In the genomic region with DNA sequence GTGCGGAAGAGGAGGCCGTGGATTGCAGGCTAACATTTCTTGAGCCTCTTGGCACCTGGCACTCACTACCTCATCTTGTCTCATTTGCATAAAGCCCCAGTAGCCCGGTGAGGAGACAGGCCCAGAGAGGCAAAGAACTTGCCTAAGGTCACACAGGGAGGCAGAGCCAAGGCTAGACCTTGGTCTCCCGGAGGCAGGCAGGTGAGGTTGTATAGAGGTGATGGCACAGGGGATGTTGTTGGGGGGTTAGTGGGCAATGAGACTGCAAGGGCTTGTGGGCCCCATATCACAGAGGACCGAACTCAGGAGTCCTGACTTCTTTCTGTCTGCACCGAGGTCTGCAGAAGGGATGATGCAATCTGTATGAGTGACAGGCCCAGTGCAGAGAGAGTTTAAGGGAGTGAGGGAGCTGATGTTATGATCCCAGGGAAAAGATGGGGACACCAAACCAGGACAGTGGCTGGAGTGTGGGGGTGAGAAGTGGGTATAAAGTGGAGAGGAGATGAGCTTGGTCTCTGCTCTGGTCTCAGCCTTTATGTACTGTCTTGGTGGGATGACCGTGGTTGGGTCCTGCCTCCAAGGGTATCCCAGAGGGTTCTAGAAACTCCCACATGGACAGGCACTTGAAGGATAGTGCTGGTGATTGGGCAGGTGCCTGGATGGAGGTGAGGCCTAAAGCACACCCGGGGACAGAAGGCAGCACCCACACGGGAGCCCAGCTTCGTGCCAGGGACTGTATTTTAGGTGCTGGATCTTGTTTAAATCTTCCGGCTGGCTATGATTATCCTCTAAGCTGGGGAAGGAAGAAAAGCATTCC, we compare ENCODE assay signal across 1 cellular context.
A peak's percentile ranks its signal among the peaks of the same experiment; 100 is the strongest.
TF ChIP-seq lines count a peak whose summit lies in the region.

No MANE protein-coding gene starts in this region.

TF ChIP-seq in K562, 482 proteins besides CTCF, POLR2A, EP300 and RAD21 (continued from another document and continues in another):
- TF ChIP-seq LCOR (CRISPR knock-in tag; IDR thresholded peaks at IDR 0.05) (no peak), TFAM (CRISPR knock-in tag; conservative IDR thresholded peaks at IDR 0.05) (no peak), SIX5 (IDR thresholded peaks at IDR 0.05; ENCODE audit: borderline replicate concordance in 1 of 2, insufficient read depth in 1 of 2, low read depth in 1 of 2, low read length in 2 of 2) (no peak), ZNF282 (CRISPR knock-in tag; IDR thresholded peaks at IDR 0.05) (no peak), RAD51 (IDR thresholded peaks at IDR 0.05; ENCODE audit: borderline replicate concordance, low read depth) (no peak), HDAC8 (tag; IDR thresholded peaks at IDR 0.05) (no peak), MTA2 (IDR thresholded peaks at IDR 0.05; ENCODE audit: low read depth) (no peak), ATF7 (IDR thresholded peaks at IDR 0.05) (peak; percentile 83), SMARCC2 (IDR thresholded peaks at IDR 0.05; ENCODE audit: low read depth) (no peak), KLF16 (IDR thresholded peaks at IDR 0.05) (no peak), IFI16 (CRISPR knock-in tag; IDR thresholded peaks at IDR 0.05) (no peak), BRF1 (IDR thresholded peaks at IDR 0.05; ENCODE audit: borderline replicate concordance, extremely low read depth, insufficient read length) (no peak), HDAC2 (IDR thresholded peaks at IDR 0.05) (peak; percentile 91), ARHGAP35 (IDR thresholded peaks at IDR 0.05; ENCODE audit: partially characterized antibody) (no peak), FOXM1 (IDR thresholded peaks at IDR 0.05; ENCODE audit: low read depth) (no peak), FOXM1 (CRISPR knock-in tag; IDR thresholded peaks at IDR 0.05; ENCODE audit: low read depth) (no peak), CSDE1 (IDR thresholded peaks at IDR 0.05) (no peak), EWSR1 (IDR thresholded peaks at IDR 0.05; ENCODE audit: borderline replicate concordance, low read depth, partially characterized antibody) (no peak), ZSCAN29 (IDR thresholded peaks at IDR 0.05) (no peak), ZNF785 (CRISPR knock-in tag; IDR thresholded peaks at IDR 0.05) (no peak), TBP (optimal IDR thresholded peaks at IDR 0.05; ENCODE audit: low read depth, low read length) (no peak), JUND (IDR thresholded peaks at IDR 0.05; ENCODE audit: borderline replicate concordance, low read depth, low read length) (peak; percentile 77), JUND (tag; IDR thresholded peaks at IDR 0.05; ENCODE audit: borderline replicate concordance, low read depth, low read length) (peak; percentile 56; the same call in 1 of the 3 replicates), ZBTB7A (IDR thresholded peaks at IDR 0.05; ENCODE audit: borderline replicate concordance, control insufficient read depth, low read depth, low read length) (no peak), GATAD2B (IDR thresholded peaks at IDR 0.05; ENCODE audit: borderline replicate concordance) (no peak), TARDBP (IDR thresholded peaks at IDR 0.05) (no peak)
- TF ChIP-seq, protein P1, sequence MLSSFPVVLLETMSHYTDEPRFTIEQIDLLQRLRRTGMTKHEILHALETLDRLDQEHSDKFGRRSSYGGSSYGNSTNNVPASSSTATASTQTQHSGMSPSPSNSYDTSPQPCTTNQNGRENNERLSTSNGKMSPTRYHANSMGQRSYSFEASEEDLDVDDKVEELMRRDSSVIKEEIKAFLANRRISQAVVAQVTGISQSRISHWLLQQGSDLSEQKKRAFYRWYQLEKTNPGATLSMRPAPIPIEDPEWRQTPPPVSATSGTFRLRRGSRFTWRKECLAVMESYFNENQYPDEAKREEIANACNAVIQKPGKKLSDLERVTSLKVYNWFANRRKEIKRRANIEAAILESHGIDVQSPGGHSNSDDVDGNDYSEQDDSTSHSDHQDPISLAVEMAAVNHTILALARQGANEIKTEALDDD (IDR thresholded peaks at IDR 0.05), result no peak
- TF ChIP-seq, protein P2, sequence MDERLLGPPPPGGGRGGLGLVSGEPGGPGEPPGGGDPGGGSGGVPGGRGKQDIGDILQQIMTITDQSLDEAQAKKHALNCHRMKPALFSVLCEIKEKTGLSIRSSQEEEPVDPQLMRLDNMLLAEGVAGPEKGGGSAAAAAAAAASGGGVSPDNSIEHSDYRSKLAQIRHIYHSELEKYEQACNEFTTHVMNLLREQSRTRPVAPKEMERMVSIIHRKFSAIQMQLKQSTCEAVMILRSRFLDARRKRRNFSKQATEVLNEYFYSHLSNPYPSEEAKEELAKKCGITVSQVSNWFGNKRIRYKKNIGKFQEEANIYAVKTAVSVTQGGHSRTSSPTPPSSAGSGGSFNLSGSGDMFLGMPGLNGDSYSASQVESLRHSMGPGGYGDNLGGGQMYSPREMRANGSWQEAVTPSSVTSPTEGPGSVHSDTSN (CRISPR knock-in tag; IDR thresholded peaks at IDR 0.05; ENCODE audit: low read depth), result peak; percentile 87
- TF ChIP-seq, protein P2 (tag; conservative IDR thresholded peaks at IDR 0.05; ENCODE audit: low read depth), result peak; percentile 91
- TF ChIP-seq, protein P3, sequence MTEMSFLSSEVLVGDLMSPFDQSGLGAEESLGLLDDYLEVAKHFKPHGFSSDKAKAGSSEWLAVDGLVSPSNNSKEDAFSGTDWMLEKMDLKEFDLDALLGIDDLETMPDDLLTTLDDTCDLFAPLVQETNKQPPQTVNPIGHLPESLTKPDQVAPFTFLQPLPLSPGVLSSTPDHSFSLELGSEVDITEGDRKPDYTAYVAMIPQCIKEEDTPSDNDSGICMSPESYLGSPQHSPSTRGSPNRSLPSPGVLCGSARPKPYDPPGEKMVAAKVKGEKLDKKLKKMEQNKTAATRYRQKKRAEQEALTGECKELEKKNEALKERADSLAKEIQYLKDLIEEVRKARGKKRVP (CRISPR knock-in tag; IDR thresholded peaks at IDR 0.05), result peak; percentile 93
- TF ChIP-seq, protein P4, sequence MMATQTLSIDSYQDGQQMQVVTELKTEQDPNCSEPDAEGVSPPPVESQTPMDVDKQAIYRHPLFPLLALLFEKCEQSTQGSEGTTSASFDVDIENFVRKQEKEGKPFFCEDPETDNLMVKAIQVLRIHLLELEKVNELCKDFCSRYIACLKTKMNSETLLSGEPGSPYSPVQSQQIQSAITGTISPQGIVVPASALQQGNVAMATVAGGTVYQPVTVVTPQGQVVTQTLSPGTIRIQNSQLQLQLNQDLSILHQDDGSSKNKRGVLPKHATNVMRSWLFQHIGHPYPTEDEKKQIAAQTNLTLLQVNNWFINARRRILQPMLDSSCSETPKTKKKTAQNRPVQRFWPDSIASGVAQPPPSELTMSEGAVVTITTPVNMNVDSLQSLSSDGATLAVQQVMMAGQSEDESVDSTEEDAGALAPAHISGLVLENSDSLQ (IDR thresholded peaks at IDR 0.05), result peak; percentile 98
- TF ChIP-seq, protein P5, sequence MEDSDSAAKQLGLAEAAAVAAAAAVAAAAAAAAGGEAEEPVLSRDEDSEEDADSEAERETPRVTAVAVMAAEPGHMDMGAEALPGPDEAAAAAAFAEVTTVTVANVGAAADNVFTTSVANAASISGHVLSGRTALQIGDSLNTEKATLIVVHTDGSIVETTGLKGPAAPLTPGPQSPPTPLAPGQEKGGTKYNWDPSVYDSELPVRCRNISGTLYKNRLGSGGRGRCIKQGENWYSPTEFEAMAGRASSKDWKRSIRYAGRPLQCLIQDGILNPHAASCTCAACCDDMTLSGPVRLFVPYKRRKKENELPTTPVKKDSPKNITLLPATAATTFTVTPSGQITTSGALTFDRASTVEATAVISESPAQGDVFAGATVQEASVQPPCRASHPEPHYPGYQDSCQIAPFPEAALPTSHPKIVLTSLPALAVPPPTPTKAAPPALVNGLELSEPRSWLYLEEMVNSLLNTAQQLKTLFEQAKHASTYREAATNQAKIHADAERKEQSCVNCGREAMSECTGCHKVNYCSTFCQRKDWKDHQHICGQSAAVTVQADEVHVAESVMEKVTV (CRISPR knock-in tag; IDR thresholded peaks at IDR 0.05), result no peak
- TF ChIP-seq, protein P6, sequence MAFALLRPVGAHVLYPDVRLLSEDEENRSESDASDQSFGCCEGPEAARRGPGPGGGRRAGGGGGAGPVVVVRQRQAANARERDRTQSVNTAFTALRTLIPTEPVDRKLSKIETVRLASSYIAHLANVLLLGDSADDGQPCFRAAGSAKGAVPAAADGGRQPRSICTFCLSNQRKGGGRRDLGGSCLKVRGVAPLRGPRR (CRISPR knock-in tag; IDR thresholded peaks at IDR 0.05), result no peak
- TF ChIP-seq, protein P7, sequence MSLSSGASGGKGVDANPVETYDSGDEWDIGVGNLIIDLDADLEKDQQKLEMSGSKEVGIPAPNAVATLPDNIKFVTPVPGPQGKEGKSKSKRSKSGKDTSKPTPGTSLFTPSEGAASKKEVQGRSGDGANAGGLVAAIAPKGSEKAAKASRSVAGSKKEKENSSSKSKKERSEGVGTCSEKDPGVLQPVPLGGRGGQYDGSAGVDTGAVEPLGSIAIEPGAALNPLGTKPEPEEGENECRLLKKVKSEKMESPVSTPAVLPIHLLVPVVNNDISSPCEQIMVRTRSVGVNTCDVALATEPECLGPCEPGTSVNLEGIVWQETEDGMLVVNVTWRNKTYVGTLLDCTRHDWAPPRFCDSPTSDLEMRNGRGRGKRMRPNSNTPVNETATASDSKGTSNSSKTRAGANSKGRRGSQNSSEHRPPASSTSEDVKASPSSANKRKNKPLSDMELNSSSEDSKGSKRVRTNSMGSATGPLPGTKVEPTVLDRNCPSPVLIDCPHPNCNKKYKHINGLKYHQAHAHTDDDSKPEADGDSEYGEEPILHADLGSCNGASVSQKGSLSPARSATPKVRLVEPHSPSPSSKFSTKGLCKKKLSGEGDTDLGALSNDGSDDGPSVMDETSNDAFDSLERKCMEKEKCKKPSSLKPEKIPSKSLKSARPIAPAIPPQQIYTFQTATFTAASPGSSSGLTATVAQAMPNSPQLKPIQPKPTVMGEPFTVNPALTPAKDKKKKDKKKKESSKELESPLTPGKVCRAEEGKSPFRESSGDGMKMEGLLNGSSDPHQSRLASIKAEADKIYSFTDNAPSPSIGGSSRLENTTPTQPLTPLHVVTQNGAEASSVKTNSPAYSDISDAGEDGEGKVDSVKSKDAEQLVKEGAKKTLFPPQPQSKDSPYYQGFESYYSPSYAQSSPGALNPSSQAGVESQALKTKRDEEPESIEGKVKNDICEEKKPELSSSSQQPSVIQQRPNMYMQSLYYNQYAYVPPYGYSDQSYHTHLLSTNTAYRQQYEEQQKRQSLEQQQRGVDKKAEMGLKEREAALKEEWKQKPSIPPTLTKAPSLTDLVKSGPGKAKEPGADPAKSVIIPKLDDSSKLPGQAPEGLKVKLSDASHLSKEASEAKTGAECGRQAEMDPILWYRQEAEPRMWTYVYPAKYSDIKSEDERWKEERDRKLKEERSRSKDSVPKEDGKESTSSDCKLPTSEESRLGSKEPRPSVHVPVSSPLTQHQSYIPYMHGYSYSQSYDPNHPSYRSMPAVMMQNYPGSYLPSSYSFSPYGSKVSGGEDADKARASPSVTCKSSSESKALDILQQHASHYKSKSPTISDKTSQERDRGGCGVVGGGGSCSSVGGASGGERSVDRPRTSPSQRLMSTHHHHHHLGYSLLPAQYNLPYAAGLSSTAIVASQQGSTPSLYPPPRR (CRISPR knock-in tag; IDR thresholded peaks at IDR 0.05; ENCODE audit: borderline replicate concordance), result no peak
- TF ChIP-seq, protein P8, sequence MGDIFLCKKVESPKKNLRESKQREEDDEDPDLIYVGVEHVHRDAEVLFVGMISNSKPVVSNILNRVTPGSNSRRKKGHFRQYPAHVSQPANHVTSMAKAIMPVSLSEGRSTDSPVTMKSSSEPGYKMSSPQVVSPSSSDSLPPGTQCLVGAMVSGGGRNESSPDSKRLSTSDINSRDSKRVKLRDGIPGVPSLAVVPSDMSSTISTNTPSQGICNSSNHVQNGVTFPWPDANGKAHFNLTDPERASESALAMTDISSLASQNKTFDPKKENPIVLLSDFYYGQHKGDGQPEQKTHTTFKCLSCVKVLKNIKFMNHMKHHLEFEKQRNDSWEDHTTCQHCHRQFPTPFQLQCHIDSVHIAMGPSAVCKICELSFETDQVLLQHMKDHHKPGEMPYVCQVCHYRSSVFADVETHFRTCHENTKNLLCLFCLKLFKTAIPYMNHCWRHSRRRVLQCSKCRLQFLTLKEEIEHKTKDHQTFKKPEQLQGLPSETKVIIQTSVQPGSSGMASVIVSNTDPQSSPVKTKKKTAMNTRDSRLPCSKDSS (IDR thresholded peaks at IDR 0.05; ENCODE audit: low read depth, partially characterized antibody), result no peak
- TF ChIP-seq, protein P9, sequence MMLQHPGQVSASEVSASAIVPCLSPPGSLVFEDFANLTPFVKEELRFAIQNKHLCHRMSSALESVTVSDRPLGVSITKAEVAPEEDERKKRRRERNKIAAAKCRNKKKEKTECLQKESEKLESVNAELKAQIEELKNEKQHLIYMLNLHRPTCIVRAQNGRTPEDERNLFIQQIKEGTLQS (IDR thresholded peaks at IDR 0.05), result peak; percentile 99
- TF ChIP-seq, protein P9 (CRISPR knock-in tag; conservative IDR thresholded peaks at IDR 0.05), result 0 out of 2 replicates have a peak, but pooled peaks have one; percentile 44
- TF ChIP-seq, protein P10, sequence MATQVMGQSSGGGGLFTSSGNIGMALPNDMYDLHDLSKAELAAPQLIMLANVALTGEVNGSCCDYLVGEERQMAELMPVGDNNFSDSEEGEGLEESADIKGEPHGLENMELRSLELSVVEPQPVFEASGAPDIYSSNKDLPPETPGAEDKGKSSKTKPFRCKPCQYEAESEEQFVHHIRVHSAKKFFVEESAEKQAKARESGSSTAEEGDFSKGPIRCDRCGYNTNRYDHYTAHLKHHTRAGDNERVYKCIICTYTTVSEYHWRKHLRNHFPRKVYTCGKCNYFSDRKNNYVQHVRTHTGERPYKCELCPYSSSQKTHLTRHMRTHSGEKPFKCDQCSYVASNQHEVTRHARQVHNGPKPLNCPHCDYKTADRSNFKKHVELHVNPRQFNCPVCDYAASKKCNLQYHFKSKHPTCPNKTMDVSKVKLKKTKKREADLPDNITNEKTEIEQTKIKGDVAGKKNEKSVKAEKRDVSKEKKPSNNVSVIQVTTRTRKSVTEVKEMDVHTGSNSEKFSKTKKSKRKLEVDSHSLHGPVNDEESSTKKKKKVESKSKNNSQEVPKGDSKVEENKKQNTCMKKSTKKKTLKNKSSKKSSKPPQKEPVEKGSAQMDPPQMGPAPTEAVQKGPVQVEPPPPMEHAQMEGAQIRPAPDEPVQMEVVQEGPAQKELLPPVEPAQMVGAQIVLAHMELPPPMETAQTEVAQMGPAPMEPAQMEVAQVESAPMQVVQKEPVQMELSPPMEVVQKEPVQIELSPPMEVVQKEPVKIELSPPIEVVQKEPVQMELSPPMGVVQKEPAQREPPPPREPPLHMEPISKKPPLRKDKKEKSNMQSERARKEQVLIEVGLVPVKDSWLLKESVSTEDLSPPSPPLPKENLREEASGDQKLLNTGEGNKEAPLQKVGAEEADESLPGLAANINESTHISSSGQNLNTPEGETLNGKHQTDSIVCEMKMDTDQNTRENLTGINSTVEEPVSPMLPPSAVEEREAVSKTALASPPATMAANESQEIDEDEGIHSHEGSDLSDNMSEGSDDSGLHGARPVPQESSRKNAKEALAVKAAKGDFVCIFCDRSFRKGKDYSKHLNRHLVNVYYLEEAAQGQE (CRISPR knock-in tag; IDR thresholded peaks at IDR 0.05; ENCODE audit: low read depth), result 0 out of 2 replicates have a peak, but pooled peaks have one; percentile 20
